In genomic region chr9:2817987-2818386, GRCh38 we compare ENCODE assay signal across 11 cellular contexts. TPM values are rescaled to one million over a fixed set of nuclear protein-coding genes. Genes with fewer than 3 reads are reported as not detected.
DNase-seq lines count a peak whose midpoint lies in the region; ATAC-seq and TF ChIP-seq lines count a peak whose summit lies in the region.
"Had no signal": no experiment of that assay in that cellular context is flagged by ENCODE, and none has a peak within 500 bp of the region (broad histone marks: within the 10 kb centered on the region; RNA-seq: fewer than 3 reads in every experiment).

No MANE protein-coding gene starts in this region.

- H3K4me3 ChIP-seq in HUES6 (ENCODE audit: low read depth, low read length) (no peak overlapping the region), esophagus muscularis mucosa (peak overlapping the region in 2 of 4 donors; percentile 10 to 18), lung (no peak overlapping the region), transverse colon (no peak overlapping the region)

- in situ Hi-C loops in transverse colon (cut with MboI; ENCODE audit: low pct_ligation_motif_present in 1 of 4, low pct_unique_long_range_greater_than_20kb in 1 of 4, low sequenced_read_pairs in 3 of 4) = no loop called here

- no peaks in the 10 kb centered on the region for H3K27me3 ChIP-seq in HUES6 (ENCODE audit: control insufficient read depth, insufficient read depth, low read length)
- no peaks in the 10 kb centered on the region for H3K27me3 ChIP-seq in esophagus muscularis mucosa
- H3K27me3 ChIP-seq in lung (ENCODE audit: control insufficient read depth, insufficient read depth) = no peaks in the 10 kb centered on the region
- H3K27me3 ChIP-seq in transverse colon = no peaks in the 10 kb centered on the region

- no peak for DNase-seq in esophagus muscularis mucosa (ENCODE audit: extremely low spot score)
- DNase-seq in lung (ENCODE audit: low spot score) = no peak
- no peak for DNase-seq in transverse colon
- DNase-seq in activated CD4-positive, alpha-beta T cell treated with anti-CD3 and anti-CD28 coated beads for 1 hour = no peak
- no peak for DNase-seq in inferior parietal cortex (ENCODE audit: extremely low spot score)
- DNase-seq in COLO829 (ENCODE audit: low spot score) = no peak
- DNase-seq: activated B cell treated with CpG ODN at 0.5 μM for 24 hours; activated effector memory CD4-positive, alpha-beta T cell treated with anti-CD3 and anti-CD28 coated beads, Interleukin-2, amount 50 U/mL, for 16 hours; DND-41; NCI-H2107 had no signal

- no peaks in the 10 kb centered on the region for H3K9me3 ChIP-seq in HUES6 (ENCODE audit: control insufficient read depth, insufficient read depth, low read depth, low read length)
- H3K9me3 ChIP-seq in esophagus muscularis mucosa = no peaks in the 10 kb centered on the region
- no peaks in the 10 kb centered on the region for H3K9me3 ChIP-seq in lung (ENCODE audit: control insufficient read depth in 2 of 2, insufficient read depth in 1 of 2, low read length in 1 of 2)
- H3K9me3 ChIP-seq in transverse colon = no peaks in the 10 kb centered on the region

- peak; percentile 41 for ATAC-seq in lung (ENCODE audit: insufficient read depth, low FRiP score)

- intact Hi-C loops in esophagus muscularis mucosa (cut with DNase I) = loop anchor here (10.0 kb wide), 3 partner anchors 323 to 803 kb away; partner anchors contain the start of gene SMARCA2
- intact Hi-C loops in transverse colon (cut with DNase I; ENCODE audit: low total_unique reads) = no loop called here

- TF ChIP-seq POLR2A in esophagus muscularis mucosa (IDR thresholded peaks at IDR 0.05; ENCODE audit: low read depth) (no peak), transverse colon (IDR thresholded peaks at IDR 0.05) (no peak)

- H3K36me3 ChIP-seq in HUES6 (ENCODE audit: control insufficient read depth, insufficient read depth, low read length) (peaks cover 51% of the 10 kb centered on the region), esophagus muscularis mucosa (peaks cover 0 to 11% (median 3%) of the 10 kb centered on the region in 4 donors), lung (ENCODE audit: control insufficient read depth in 2 of 2, insufficient read depth in 2 of 2, low read length in 2 of 2) (peaks cover 1 to 16% of the 10 kb centered on the region in 2 donors), transverse colon (peaks cover 0 to 7% (median 0%) of the 10 kb centered on the region in 4 donors)

- 0 out of 2 replicates have a peak overlapping the region, but pooled peaks have one; percentile 31 for H3K27ac ChIP-seq in HUES6 (ENCODE audit: low read depth, low read length)
- H3K27ac ChIP-seq in esophagus muscularis mucosa (replicated peaks in 1 of 4) = peak overlapping the region; percentile 64 to 82 (median 75)
- H3K27ac ChIP-seq in lung (ENCODE audit: low read depth in 1 of 2, low read length in 1 of 2) = peak overlapping the region; percentile 66 to 67
- H3K27ac ChIP-seq in transverse colon = peak overlapping the region; percentile 44 to 79 (median 68)

- TF ChIP-seq CTCF in esophagus muscularis mucosa (IDR thresholded peaks at IDR 0.05) (no peak), lung (IDR thresholded peaks at IDR 0.05; ENCODE audit: control extremely low read depth, extremely low read depth) (no peak), transverse colon (IDR thresholded peaks at IDR 0.05) (no peak)

- whole genome bisulfite sequencing in esophagus muscularis mucosa = 21% methylated on average over 6 of the region's 6 CpGs
- 56 to 80% methylated on average over 6 of the region's 6 CpGs for WGBS in lung, 2 donors
- 46 to 64% methylated on average over 6 of the region's 6 CpGs for WGBS in transverse colon (ENCODE audit: low coverage in 1 of 2), 2 donors

- H3K9ac ChIP-seq in HUES6 (ENCODE audit: low read length) = no peak overlapping the region

- TF ChIP-seq EP300 in esophagus muscularis mucosa (IDR thresholded peaks at IDR 0.05) (peak; percentile 64), transverse colon (IDR thresholded peaks at IDR 0.05; ENCODE audit: low read depth) (no peak)

- peaks cover 53% of the 10 kb centered on the region for H3K4me1 ChIP-seq in HUES6 (ENCODE audit: control insufficient read depth, insufficient read depth, low read length)
- peaks cover 25 to 36% (median 33%) of the 10 kb centered on the region in 4 donors for H3K4me1 ChIP-seq in esophagus muscularis mucosa
- H3K4me1 ChIP-seq in lung (ENCODE audit: control insufficient read depth in 2 of 2, insufficient read depth in 2 of 2, low read length in 2 of 2) = peaks cover 2 to 15% of the 10 kb centered on the region in 2 donors
- peaks cover 0 to 13% (median 3%) of the 10 kb centered on the region in 4 donors for H3K4me1 ChIP-seq in transverse colon

RNA-seq across cellular contexts. Expression of gene PUM3, which starts 25.9 kb away (rescaled TPM):
- total RNA-seq in esophagus muscularis mucosa = 10 to 100 TPM; 14.2 to 36.9 (median 17.2) TPM
- 10 to 100 TPM; 36.7 to 41.7 TPM for total RNA-seq in lung
- 10 to 100 TPM; 29.1 to 38.2 TPM for polyA plus RNA-seq in lung
- total RNA-seq in transverse colon = 10 to 100 TPM in 3 of 4 donors, 1 to 10 TPM in 1; 8.6 to 35.6 (median 13.9) TPM
